ENCODE assay signal across 22 cellular contexts in genomic region chr14:44204061-44204815, GRCh38.
DNase-seq lines count a peak whose midpoint lies in the region; ATAC-seq, FAIRE-seq and TF ChIP-seq lines count a peak whose summit lies in the region.
"Had no signal": no experiment of that assay in that cellular context is flagged by ENCODE, and none has a peak within 500 bp of the region (broad histone marks: within the 10 kb centered on the region; RNA-seq: fewer than 3 reads in every experiment).

No MANE protein-coding gene starts in this region.

- no peaks in the 10 kb centered on the region for H3K27me3 ChIP-seq in GM23338 (ENCODE audit: insufficient read depth)
- no peaks in the 10 kb centered on the region for H3K27me3 ChIP-seq in endodermal cell (ENCODE audit: control insufficient read depth, insufficient read depth, low read length, poor library complexity, severe bottlenecking)
- H3K27me3 ChIP-seq: esophagus muscularis mucosa, heart right ventricle had no signal

- H3K4me1 Mint-ChIP-seq in GM23338 = peaks cover 21% of the 10 kb centered on the region
- no peaks in the 10 kb centered on the region for H3K4me1 Mint-ChIP-seq in endodermal cell
- H3K4me1 Mint-ChIP-seq in mesothelial cell of epicardium = peaks cover 12% of the 10 kb centered on the region

- no peaks in the 10 kb centered on the region for H3K79me2 ChIP-seq in GM23338 (replicated peaks; ENCODE audit: insufficient read depth)

- H3K4me2 ChIP-seq in GM23338 = peak overlapping the region; percentile 29
- H3K4me2 ChIP-seq: PC-9 had no signal

- no peaks in the 10 kb centered on the region for H4K20me1 ChIP-seq in GM23338 (replicated peaks; ENCODE audit: insufficient read depth)

- no peak overlapping the region for H2AFZ ChIP-seq in GM23338
- H2AFZ ChIP-seq: PC-9 had no signal

- H3K36me3 ChIP-seq in GM23338 (ENCODE audit: insufficient read depth) = no peaks in the 10 kb centered on the region
- no peaks in the 10 kb centered on the region for H3K36me3 ChIP-seq in SK-N-MC (ENCODE audit: insufficient read depth, low read length)
- no peaks in the 10 kb centered on the region for H3K36me3 ChIP-seq in endodermal cell (ENCODE audit: control insufficient read depth, insufficient read depth, low read length)
- H3K36me3 ChIP-seq: esophagus muscularis mucosa, heart right ventricle had no signal

- no peak for FAIRE-seq in frontal cortex (lab: Jason Lieb, UNC)

- WGBS in endodermal cell (ENCODE audit: insufficient coverage in 1 of 2, insufficient read length in 1 of 2), 2 experiments = 58% methylated on average over 3 of the region's 3 CpGs; no CpG with 5 or more reads in 1 of the 2 experiments

- H3K36me3 Mint-ChIP-seq in GM23338 (ENCODE audit: low read depth) (no peaks in the 10 kb centered on the region; the same call in 2 of the 3 replicates), endodermal cell (ENCODE audit: low read depth) (no peaks in the 10 kb centered on the region), mesothelial cell of epicardium (no peaks in the 10 kb centered on the region)
- H3K36me3 Mint-ChIP-seq: activated CD4-positive, alpha-beta memory T cell treated with anti-CD3 and anti-CD28 coated beads for 36 hours; activated naive CD8-positive, alpha-beta T cell had no signal

- H3K27ac Mint-ChIP-seq in GM23338 = no peak overlapping the region
- H3K27ac Mint-ChIP-seq in endodermal cell = peak overlapping the region; percentile 21
- peak overlapping the region; percentile 49 for H3K27ac Mint-ChIP-seq in mesothelial cell of epicardium
- H3K27ac Mint-ChIP-seq: activated CD4-positive, alpha-beta memory T cell treated with anti-CD3 and anti-CD28 coated beads for 36 hours; activated naive CD8-positive, alpha-beta T cell; activated T-cell treated with anti-CD3 and anti-CD28 coated beads, Interleukin-2, amount 50 U/mL, for 24 hours had no signal

- DNase-seq in GM23338 (ENCODE audit: low spot score) (peak; percentile 72), SK-N-MC (ENCODE audit: low read depth, low spot score) (no peak), endodermal cell (no peak), mesothelial cell of epicardium (ENCODE audit: low spot score in 2 of 2, unreplicated experiment in 2 of 2) (no peak), frontal cortex (ENCODE audit: low spot score in 2 of 2) (no peak), SHP77 (lab: John Stamatoyannopoulos, UW) (no peak)
- DNase-seq: activated CD4-positive, alpha-beta memory T cell treated with anti-CD3 and anti-CD28 coated beads for 36 hours; activated T-cell treated with anti-CD3 and anti-CD28 coated beads, Interleukin-2, amount 50 U/mL, for 24 hours; heart right ventricle; IMR-90; left colon; MV-4-11; NCI-H1930; NCI-H526; occipital lobe; PC-9; stimulated activated CD4-positive, alpha-beta T cell treated with anti-CD3 and anti-CD28 coated beads, Interleukin-2, amount 100 ng/mL, for 48 hours had no signal

- H3K9ac ChIP-seq in SK-N-MC (ENCODE audit: insufficient read length) (no peak overlapping the region), endodermal cell (ENCODE audit: extremely low read depth, low read length, poor library complexity, severe bottlenecking) (no peak overlapping the region)

- H3K9me3 ChIP-seq in SK-N-MC (ENCODE audit: low read depth, low read length) (no peaks in the 10 kb centered on the region), endodermal cell (ENCODE audit: control insufficient read depth, low read length) (no peaks in the 10 kb centered on the region)
- H3K9me3 ChIP-seq: esophagus muscularis mucosa had no signal

- H3K9me2 ChIP-seq in GM23338 (ENCODE audit: insufficient read depth) = no peaks in the 10 kb centered on the region

- no peak for TF ChIP-seq CTCF in GM23338 (conservative IDR thresholded peaks at IDR 0.05; ENCODE audit: low read depth in 2 of 2)
- TF ChIP-seq CTCF in endodermal cell (conservative IDR thresholded peaks at IDR 0.05) = no peak
- no peak for TF ChIP-seq CTCF in mesothelial cell of epicardium (IDR thresholded peaks at IDR 0.05; ENCODE audit: unreplicated experiment)

- H3K4me1 ChIP-seq in GM23338 (ENCODE audit: insufficient read depth) (peaks cover 19% of the 10 kb centered on the region), endodermal cell (ENCODE audit: control insufficient read depth, insufficient read depth, low read length) (no peaks in the 10 kb centered on the region)
- H3K4me1 ChIP-seq: esophagus muscularis mucosa, heart right ventricle had no signal

- H3K27ac ChIP-seq in GM23338 (ENCODE audit: low read depth) (peak overlapping the region; percentile 42; the same call in 1 of the 2 replicates), SK-N-MC (peak overlapping the region; percentile 12; the same call in 1 of the 2 replicates), endodermal cell (ENCODE audit: low read depth, low read length) (no peak overlapping the region)
- H3K27ac ChIP-seq: esophagus muscularis mucosa, heart right ventricle, PC-9 had no signal

- no peak overlapping the region for H3K4me3 Mint-ChIP-seq in GM23338
- H3K4me3 Mint-ChIP-seq in endodermal cell = no peak overlapping the region
- no peak overlapping the region for H3K4me3 Mint-ChIP-seq in mesothelial cell of epicardium
- H3K4me3 Mint-ChIP-seq: activated CD4-positive, alpha-beta memory T cell treated with anti-CD3 and anti-CD28 coated beads for 36 hours; activated naive CD8-positive, alpha-beta T cell; activated T-cell treated with anti-CD3 and anti-CD28 coated beads, Interleukin-2, amount 50 U/mL, for 24 hours had no signal

- H3F3A ChIP-seq in GM23338 (replicated peaks; ENCODE audit: low read depth) = no peaks in the 10 kb centered on the region

- H3K9me3 Mint-ChIP-seq in GM23338 = peaks cover 6% of the 10 kb centered on the region; the same call in 2 of the 3 replicates
- no peaks in the 10 kb centered on the region for H3K9me3 Mint-ChIP-seq in endodermal cell
- peaks cover 9% of the 10 kb centered on the region for H3K9me3 Mint-ChIP-seq in mesothelial cell of epicardium

- H3K4me3 ChIP-seq in GM23338 (no peak overlapping the region), SK-N-MC (0 out of 2 replicates have a peak overlapping the region, but pooled peaks have one; percentile 7), endodermal cell (ENCODE audit: low read length) (no peak overlapping the region)
- H3K4me3 ChIP-seq: esophagus muscularis mucosa, heart right ventricle, PC-9 had no signal

- H3K27me3 Mint-ChIP-seq in GM23338 (ENCODE audit: insufficient read depth, low read depth, poor library complexity) = peaks cover 2% of the 10 kb centered on the region
- no peaks in the 10 kb centered on the region for H3K27me3 Mint-ChIP-seq in endodermal cell (ENCODE audit: insufficient read depth)
- no peaks in the 10 kb centered on the region for H3K27me3 Mint-ChIP-seq in mesothelial cell of epicardium (ENCODE audit: low read depth)
- H3K27me3 Mint-ChIP-seq: activated CD4-positive, alpha-beta memory T cell treated with anti-CD3 and anti-CD28 coated beads for 36 hours; activated naive CD8-positive, alpha-beta T cell; activated T-cell treated with anti-CD3 and anti-CD28 coated beads, Interleukin-2, amount 50 U/mL, for 24 hours had no signal

- ATAC-seq in GM23338 = peak; percentile 71
- no peak for ATAC-seq in HG02759 (IDR thresholded peaks at IDR 0.05; ENCODE audit: unreplicated experiment)
- no peak for ATAC-seq in HG03354 (IDR thresholded peaks at IDR 0.05; ENCODE audit: poor library complexity, severe bottlenecking, unreplicated experiment)
- ATAC-seq: heart right ventricle, left colon, sciatic nerve had no signal

TF ChIP-seq in GM23338, 12 proteins besides CTCF, POLR2A, EP300 and RAD21:
- TF ChIP-seq NANOG (IDR thresholded peaks at IDR 0.05; ENCODE audit: borderline replicate concordance) (peak; percentile 37; the same call in 1 of the 2 replicates), JUNB (IDR thresholded peaks at IDR 0.05; ENCODE audit: unreplicated experiment) (no peak)
